23 cellular contexts compared by ENCODE assay signal in genomic region chr17:35016369-35016768, GRCh38. TPM values are rescaled to one million over a fixed set of nuclear protein-coding genes. Genes with fewer than 3 reads are reported as not detected.
DNase-seq lines count a peak whose midpoint lies in the region; ATAC-seq and TF ChIP-seq lines count a peak whose summit lies in the region.
"Had no signal": no experiment of that assay in that cellular context is flagged by ENCODE, and none has a peak within 500 bp of the region (broad histone marks: within the 10 kb centered on the region; RNA-seq: fewer than 3 reads in every experiment).

No MANE protein-coding gene starts in this region.

- no peaks in the 10 kb centered on the region for H3K9me3 ChIP-seq in left ventricle myocardium inferior (replicated peaks)
- H3K9me3 ChIP-seq: BLaER1 treated with 17β-estradiol and CSF1 and Interleukin-3, amounts not matched to agents 10 nM and 100 nM; HAP-1 had no signal

- H3K4me3 ChIP-seq in left ventricle myocardium inferior, result no peak overlapping the region
- H3K4me3 ChIP-seq: BLaER1 treated with 17β-estradiol and CSF1 and Interleukin-3, amounts not matched to agents 10 nM and 100 nM; GM23338; HAP-1 had no signal

- no peak for ATAC-seq in Right ventricle myocardium inferior
- ATAC-seq: GM23338 had no signal

- peaks cover 31% of the 10 kb centered on the region for H3K4me1 ChIP-seq in left ventricle myocardium inferior
- H3K4me1 ChIP-seq: HAP-1 had no signal

- no peaks in the 10 kb centered on the region for H3K27me3 Mint-ChIP-seq in activated CD4-positive, alpha-beta T cell treated with anti-CD3 and anti-CD28 coated beads, Interleukin-2, amount 10 ng/mL, durations not matched to agents 24 days and 14 days
- H3K27me3 Mint-ChIP-seq: CD8-positive, alpha-beta memory T cell had no signal

- H3K9me3 Mint-ChIP-seq in activated CD4-positive, alpha-beta T cell treated with anti-CD3 and anti-CD28 coated beads, Interleukin-2, amount 10 ng/mL, durations not matched to agents 24 days and 14 days, result no peaks in the 10 kb centered on the region
- H3K9me3 Mint-ChIP-seq: CD8-positive, alpha-beta memory T cell; GM23338 had no signal

- intact Hi-C loops in activated CD4-positive, alpha-beta T cell treated with anti-CD3 and anti-CD28 coated beads, Interleukin-2, amount 10 ng/mL, durations not matched to agents 24 days and 14 days (cut with micrococcal nuclease), result no loop called here
- intact Hi-C loops in left ventricle myocardium inferior (cut with micrococcal nuclease) (no loop called here), Right ventricle myocardium inferior (cut with DNase I) (no loop called here)

- H3K36me3 ChIP-seq in left ventricle myocardium inferior, result peaks cover 55% of the 10 kb centered on the region

- peaks cover 11% of the 10 kb centered on the region for H3K4me1 Mint-ChIP-seq in activated CD4-positive, alpha-beta T cell treated with anti-CD3 and anti-CD28 coated beads, Interleukin-2, amount 10 ng/mL, durations not matched to agents 24 days and 14 days

- TF ChIP-seq CTCF in left ventricle myocardium inferior (IDR thresholded peaks at IDR 0.05; ENCODE audit: borderline replicate concordance), result no peak

- H3K4me3 Mint-ChIP-seq in activated CD4-positive, alpha-beta T cell treated with anti-CD3 and anti-CD28 coated beads, Interleukin-2, amount 10 ng/mL, durations not matched to agents 24 days and 14 days, result no peak overlapping the region
- H3K4me3 Mint-ChIP-seq: GM23338 had no signal

- no peaks in the 10 kb centered on the region for H3K27me3 ChIP-seq in left ventricle myocardium inferior (ENCODE audit: low read depth)
- no peaks in the 10 kb centered on the region for H3K27me3 ChIP-seq in layer of hippocampus (ENCODE audit: control insufficient read depth, insufficient read depth, low read length)
- H3K27me3 ChIP-seq: BLaER1 treated with 17β-estradiol and CSF1 and Interleukin-3, amounts not matched to agents 10 nM and 100 nM had no signal

- peak overlapping the region; percentile 22 for H3K27ac ChIP-seq in left ventricle myocardium inferior (replicated peaks)
- H3K27ac ChIP-seq in layer of hippocampus (ENCODE audit: low read depth, low read length), result peak overlapping the region; percentile 24
- no peak overlapping the region for H3K27ac ChIP-seq in caudate nucleus (ENCODE audit: low read depth, low read length)
- H3K27ac ChIP-seq: 22Rv1; BLaER1 treated with 17β-estradiol and CSF1 and Interleukin-3, amounts not matched to agents 10 nM and 100 nM had no signal

- no peak for DNase-seq in activated CD4-positive, alpha-beta T cell treated with anti-CD3 and anti-CD28 coated beads, Interleukin-2, amount 10 ng/mL, durations not matched to agents 24 days and 14 days
- DNase-seq in activated CD4-positive, alpha-beta T cell treated with anti-CD3 and anti-CD28 coated beads, Interleukin-2, amount 50 U/mL, for 1 hour, result no peak
- DNase-seq in left ventricle myocardium inferior, result no peak
- DNase-seq in Right ventricle myocardium inferior (ENCODE audit: missing footprints), result no peak
- DNase-seq in activated effector memory CD4-positive, alpha-beta T cell treated with Interleukin-2 at 50 U/mL for 16 hours, result no peak
- DNase-seq in DMS 273 (lab: John Stamatoyannopoulos, UW; ENCODE audit: unreplicated experiment), result no peak
- no peak for DNase-seq in caudate nucleus (lab: John Stamatoyannopoulos, UW)
- DNase-seq: ACHN; Calu3; CD8-positive, alpha-beta memory T cell; KBM-7; MM.1S; NCI-H1048; NCI-H1417 treated with DMSO at 0.1 percent for 48 hours; NCI-H187; NCI-H446 treated with DMSO at 0.1 percent for 48 hours; NCI-H526 treated with DMSO at 0.1 percent for 48 hours; SHP77 had no signal

- H3K36me3 Mint-ChIP-seq in activated CD4-positive, alpha-beta T cell treated with anti-CD3 and anti-CD28 coated beads, Interleukin-2, amount 10 ng/mL, durations not matched to agents 24 days and 14 days (ENCODE audit: low read depth), result peaks cover 41% of the 10 kb centered on the region

- H3K27ac Mint-ChIP-seq in activated CD4-positive, alpha-beta T cell treated with anti-CD3 and anti-CD28 coated beads, Interleukin-2, amount 10 ng/mL, durations not matched to agents 24 days and 14 days, result peak overlapping the region; percentile 12
- H3K27ac Mint-ChIP-seq: GM23338 had no signal

RNA-seq across cellular contexts. Expression of gene LIG3, which starts 36.1 kb away (rescaled TPM):
- 67.2 and 67.3 TPM in 2 replicates for total RNA-seq in activated CD4-positive, alpha-beta T cell treated with anti-CD3 and anti-CD28 coated beads, Interleukin-2, amount 10 ng/mL, durations not matched to agents 24 days and 14 days
- 16.5 TPM for total RNA-seq in left ventricle myocardium inferior
- 20.5 TPM for total RNA-seq in Right ventricle myocardium inferior

RNA-seq across cellular contexts. Expression of gene RFFL, which starts 47.1 kb away (rescaled TPM):
- total RNA-seq in activated CD4-positive, alpha-beta T cell treated with anti-CD3 and anti-CD28 coated beads, Interleukin-2, amount 10 ng/mL, durations not matched to agents 24 days and 14 days, result 23.5 TPM in 2 replicates
- total RNA-seq in left ventricle myocardium inferior (10.1 TPM), Right ventricle myocardium inferior (11.2 TPM)

RNA-seq across cellular contexts. Expression of gene ZNF830, which starts 55.0 kb away (rescaled TPM):
- total RNA-seq in activated CD4-positive, alpha-beta T cell treated with anti-CD3 and anti-CD28 coated beads, Interleukin-2, amount 10 ng/mL, durations not matched to agents 24 days and 14 days, result 24.7 and 28.4 TPM in 2 replicates
- total RNA-seq in left ventricle myocardium inferior (9.0 TPM), Right ventricle myocardium inferior (9.8 TPM)

RNA-seq across cellular contexts. Expression of gene CCT6B, which starts 55.1 kb away (rescaled TPM):
- total RNA-seq in activated CD4-positive, alpha-beta T cell treated with anti-CD3 and anti-CD28 coated beads, Interleukin-2, amount 10 ng/mL, durations not matched to agents 24 days and 14 days, result 0.40 and 1.3 TPM in 2 replicates
- total RNA-seq in left ventricle myocardium inferior, result 2.6 TPM
- 1.4 TPM for total RNA-seq in Right ventricle myocardium inferior
